In the genomic region with DNA sequence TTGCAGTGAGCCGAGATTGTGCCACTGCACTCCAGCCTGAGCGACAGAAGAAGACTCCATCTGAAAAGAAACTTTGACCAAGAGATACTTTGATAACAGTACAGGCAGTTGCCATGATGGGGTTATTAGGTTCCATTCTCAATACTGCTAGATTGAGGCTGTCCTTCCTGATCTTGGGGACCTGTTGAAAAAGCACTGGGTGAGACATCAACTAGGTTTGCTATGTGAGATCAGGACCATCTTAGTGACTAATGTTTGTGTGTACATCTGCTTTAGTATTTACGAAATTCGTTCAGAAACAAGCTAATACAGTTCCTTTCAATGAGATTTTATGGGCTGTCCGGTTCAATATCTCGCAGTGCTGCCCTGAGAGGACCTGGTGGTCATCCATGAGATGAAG, we compare ENCODE assay signal across 28 cellular contexts. TPM values are rescaled to one million over a fixed set of nuclear protein-coding genes. Genes with fewer than 3 reads are reported as not detected.
DNase-seq lines count a peak whose midpoint lies in the region; ATAC-seq and TF ChIP-seq lines count a peak whose summit lies in the region.
"Had no signal": no experiment of that assay in that cellular context is flagged by ENCODE, and none has a peak within 500 bp of the region (broad histone marks: within the 10 kb centered on the region; RNA-seq: fewer than 3 reads in every experiment).

No MANE protein-coding gene starts in this region.

- no peaks in the 10 kb centered on the region for H3K36me3 Mint-ChIP-seq in CD4-positive, alpha-beta T cell (ENCODE audit: low read depth)
- H3K36me3 Mint-ChIP-seq in neural crest cell (ENCODE audit: low read depth): no peaks in the 10 kb centered on the region
- H3K36me3 Mint-ChIP-seq: activated naive CD8-positive, alpha-beta T cell had no signal

- H3K27ac Mint-ChIP-seq in CD4-positive, alpha-beta T cell: no peak overlapping the region
- H3K27ac Mint-ChIP-seq in neural crest cell (ENCODE audit: unreplicated experiment): peak overlapping the region; percentile 27
- H3K27ac Mint-ChIP-seq: activated CD8-positive, alpha-beta T cell treated with anti-CD3 and anti-CD28 coated beads, Interleukin-2, amount 10 ng/mL, durations not matched to agents 7 days and 5 days; activated naive CD8-positive, alpha-beta T cell had no signal

- peak overlapping the region; percentile 23 for H3K4me3 ChIP-seq in epithelial cell of esophagus (ENCODE audit: low read length)
- no peak overlapping the region for H3K4me3 ChIP-seq in HAP-1
- H3K4me3 ChIP-seq: A549, lung, prostate gland, sigmoid colon had no signal

- no peak for ATAC-seq in CD4-positive, alpha-beta T cell (ENCODE audit: poor library complexity)
- ATAC-seq: A549; activated CD8-positive, alpha-beta T cell treated with anti-CD3 and anti-CD28 coated beads, Interleukin-2, amount 10 ng/mL, durations not matched to agents 7 days and 5 days; HCT116; PC-3; stimulated activated naive CD8-positive, alpha-beta T cell treated with anti-CD3 and anti-CD28 coated beads, Interleukin-15, Interleukin-2, amounts not matched to agents 100 U/mL and 50 U/mL, for 24 hours had no signal

- no peaks in the 10 kb centered on the region for H3K9me3 ChIP-seq in CD4-positive, alpha-beta T cell (ENCODE audit: control insufficient read depth, low read length)
- H3K9me3 ChIP-seq in HAP-1: no peaks in the 10 kb centered on the region
- H3K9me3 ChIP-seq: A549, prostate gland, sigmoid colon, tibial artery had no signal

- intact Hi-C loops in CD4-positive, alpha-beta T cell (cut with DNase I, micrococcal nuclease): no loop called here

- peaks cover 25% of the 10 kb centered on the region for H3K27me3 Mint-ChIP-seq in CD4-positive, alpha-beta T cell
- peaks cover 3% of the 10 kb centered on the region for H3K27me3 Mint-ChIP-seq in neural crest cell (ENCODE audit: low read depth)

- H3K27ac ChIP-seq in CD4-positive, alpha-beta T cell (ENCODE audit: low read depth, low read length): no peak overlapping the region
- peak overlapping the region; percentile 43 for H3K27ac ChIP-seq in RWPE1
- H3K27ac ChIP-seq: A549, prostate gland, sigmoid colon, tibial artery had no signal

- POLR2A ChIA-PET in CD4-positive, alpha-beta T cell (lab: Charles Lee): no interaction called here
- POLR2A ChIA-PET in RWPE1 (lab: Yijun Ruan, JAX; ENCODE audit: low non-redundant PET): interaction anchor here (0.6 kb wide), 1 partner anchor 23 kb away, joined by 4 read pairs; no protein-coding TSS in a partner anchor

- H3K4me1 ChIP-seq in HAP-1: peaks cover 17% of the 10 kb centered on the region
- H3K4me1 ChIP-seq: prostate gland had no signal

- H3K4me1 Mint-ChIP-seq in CD4-positive, alpha-beta T cell (ENCODE audit: low read depth): peaks cover 13% of the 10 kb centered on the region
- peaks cover 13% of the 10 kb centered on the region for H3K4me1 Mint-ChIP-seq in neural crest cell

- CTCF ChIA-PET in CD4-positive, alpha-beta T cell (lab: Charles Lee): no interaction called here
- CTCF ChIA-PET in RWPE1 (lab: Yijun Ruan, JAX): interaction anchor here (0.6 kb wide), 1 partner anchor 9 kb away, joined by 5 read pairs; no protein-coding TSS in a partner anchor

- peak overlapping the region; percentile 55 for H3K4me3 Mint-ChIP-seq in CD4-positive, alpha-beta T cell
- peak overlapping the region; percentile 49 for H3K4me3 Mint-ChIP-seq in neural crest cell
- H3K4me3 Mint-ChIP-seq: activated CD8-positive, alpha-beta T cell treated with anti-CD3 and anti-CD28 coated beads, Interleukin-2, amount 10 ng/mL, durations not matched to agents 7 days and 5 days; activated naive CD8-positive, alpha-beta T cell; central memory CD8-positive, alpha-beta T cell had no signal

- DNase-seq in CD4-positive, alpha-beta T cell: no peak
- DNase-seq in RWPE1 (ENCODE audit: low spot score) (no peak), epithelial cell of esophagus (ENCODE audit: low read depth) (peak; percentile 79), neural crest cell (ENCODE audit: low read depth, low spot score) (no peak), cerebellar cortex (ENCODE audit: low spot score) (no peak), HAP-1 (ENCODE audit: low spot score in 2 of 2) (no peak), NCI-H2107 treated with DMSO at 0.1 percent for 48 hours (lab: John Stamatoyannopoulos, UW; ENCODE audit: unreplicated experiment) (no peak)
- DNase-seq in activated CD4-positive, alpha-beta T cell treated with anti-CD3 and anti-CD28 coated beads, Interleukin-2, amount 50 U/mL, for 48 hours: no peak
- DNase-seq: activated CD8-positive, alpha-beta T cell treated with anti-CD3 and anti-CD28 coated beads, Interleukin-2, amount 10 ng/mL, durations not matched to agents 7 days and 5 days; aorta; COR-L47; head of caudate nucleus; Kasumi-1; MV-4-11; NCI-H146; NCI-H2107; PC-3; Right ventricle myocardium superior; sigmoid colon; stimulated activated naive CD8-positive, alpha-beta T cell treated with anti-CD3 and anti-CD28 coated beads, Interleukin-15, Interleukin-2, amounts not matched to agents 100 U/mL and 50 U/mL, for 24 hours; T-helper 2 cell; tibial artery had no signal

- H3K9me3 Mint-ChIP-seq in CD4-positive, alpha-beta T cell: no peaks in the 10 kb centered on the region
- no peaks in the 10 kb centered on the region for H3K9me3 Mint-ChIP-seq in neural crest cell
- H3K9me3 Mint-ChIP-seq: central memory CD8-positive, alpha-beta T cell had no signal

- in situ Hi-C loops in HAP-1 (cut with MboI; ENCODE audit: low sequenced_read_pairs): no loop called here

- no peak for TF ChIP-seq CTCF in CD4-positive, alpha-beta T cell (IDR thresholded peaks at IDR 0.05)
- TF ChIP-seq CTCF in RWPE1 (conservative IDR thresholded peaks at IDR 0.05; ENCODE audit: low read depth) (no peak), epithelial cell of esophagus (IDR thresholded peaks at IDR 0.05; ENCODE audit: insufficient read depth, low read depth, low read length, missing control alignments) (no peak), neural crest cell (conservative IDR thresholded peaks at IDR 0.05) (no peak)

- no peaks in the 10 kb centered on the region for H3K36me3 ChIP-seq in HAP-1 (replicated peaks)
- H3K36me3 ChIP-seq: prostate gland, sigmoid colon, tibial artery had no signal

- H3K27me3 ChIP-seq in CD4-positive, alpha-beta T cell (ENCODE audit: control insufficient read depth, insufficient read depth, low read length): peaks cover 13% of the 10 kb centered on the region
- no peaks in the 10 kb centered on the region; the same call in none of the 2 replicates for H3K27me3 ChIP-seq in HAP-1 (ENCODE audit: low read depth)
- H3K27me3 ChIP-seq: sigmoid colon, tibial artery had no signal

RNA-seq across cellular contexts. Expression of gene DSE, which starts 2.6 kb away (rescaled TPM):
- total RNA-seq in CD4-positive, alpha-beta T cell: 1 to 10 TPM; 7.5 to 8.0 TPM
- total RNA-seq in neural crest cell: 21.0 and 23.5 TPM in 2 replicates
